Comparison of ENCODE assay signal across 1 cellular context in the genomic region with DNA sequence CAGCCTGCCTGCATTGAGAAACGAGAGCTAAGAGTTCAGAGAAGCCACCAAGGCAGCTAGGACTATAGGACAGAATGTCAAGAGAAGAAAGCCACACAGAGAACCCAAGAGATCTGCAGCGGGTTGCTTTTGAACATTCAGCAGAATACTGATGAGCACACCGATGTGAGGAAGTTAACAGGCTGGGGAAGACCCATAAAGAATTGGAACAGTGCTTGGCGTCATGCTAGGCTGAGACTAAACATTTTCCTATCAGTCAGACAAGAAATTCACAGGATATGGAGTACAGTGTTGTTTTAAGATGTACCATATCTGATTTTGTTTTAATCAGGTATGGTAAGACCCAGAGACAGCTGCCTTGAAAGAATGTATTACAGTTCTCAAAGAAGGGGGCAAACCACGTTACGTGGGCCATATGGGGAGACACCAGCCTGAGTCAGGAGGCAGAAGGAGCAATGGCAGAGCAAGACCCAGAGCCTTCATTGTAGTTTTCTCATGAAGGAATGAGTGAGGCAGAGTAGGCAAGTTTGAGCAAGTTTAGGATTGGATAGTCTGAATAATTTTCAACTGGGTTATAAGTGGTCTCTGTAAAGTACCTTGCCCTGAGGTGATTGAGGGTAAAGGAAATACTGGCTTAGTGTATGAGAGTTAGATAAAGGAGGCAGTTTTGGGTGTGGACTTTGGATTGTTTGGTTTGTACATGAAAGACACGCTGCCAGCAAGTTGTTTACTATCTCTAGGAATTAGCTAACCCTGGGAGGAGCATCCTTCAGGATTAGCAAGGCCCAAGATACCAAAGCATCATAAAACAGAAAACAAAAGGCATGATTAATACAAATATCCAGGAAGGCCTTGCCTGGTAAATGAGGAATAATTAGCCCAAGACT.
TF ChIP-seq lines count a peak whose summit lies in the region.

No MANE protein-coding gene starts in this region.

TF ChIP-seq in HepG2, 621 proteins besides CTCF, POLR2A, EP300 and RAD21 (continued from another document and continues in another):
- TF ChIP-seq, protein P1, sequence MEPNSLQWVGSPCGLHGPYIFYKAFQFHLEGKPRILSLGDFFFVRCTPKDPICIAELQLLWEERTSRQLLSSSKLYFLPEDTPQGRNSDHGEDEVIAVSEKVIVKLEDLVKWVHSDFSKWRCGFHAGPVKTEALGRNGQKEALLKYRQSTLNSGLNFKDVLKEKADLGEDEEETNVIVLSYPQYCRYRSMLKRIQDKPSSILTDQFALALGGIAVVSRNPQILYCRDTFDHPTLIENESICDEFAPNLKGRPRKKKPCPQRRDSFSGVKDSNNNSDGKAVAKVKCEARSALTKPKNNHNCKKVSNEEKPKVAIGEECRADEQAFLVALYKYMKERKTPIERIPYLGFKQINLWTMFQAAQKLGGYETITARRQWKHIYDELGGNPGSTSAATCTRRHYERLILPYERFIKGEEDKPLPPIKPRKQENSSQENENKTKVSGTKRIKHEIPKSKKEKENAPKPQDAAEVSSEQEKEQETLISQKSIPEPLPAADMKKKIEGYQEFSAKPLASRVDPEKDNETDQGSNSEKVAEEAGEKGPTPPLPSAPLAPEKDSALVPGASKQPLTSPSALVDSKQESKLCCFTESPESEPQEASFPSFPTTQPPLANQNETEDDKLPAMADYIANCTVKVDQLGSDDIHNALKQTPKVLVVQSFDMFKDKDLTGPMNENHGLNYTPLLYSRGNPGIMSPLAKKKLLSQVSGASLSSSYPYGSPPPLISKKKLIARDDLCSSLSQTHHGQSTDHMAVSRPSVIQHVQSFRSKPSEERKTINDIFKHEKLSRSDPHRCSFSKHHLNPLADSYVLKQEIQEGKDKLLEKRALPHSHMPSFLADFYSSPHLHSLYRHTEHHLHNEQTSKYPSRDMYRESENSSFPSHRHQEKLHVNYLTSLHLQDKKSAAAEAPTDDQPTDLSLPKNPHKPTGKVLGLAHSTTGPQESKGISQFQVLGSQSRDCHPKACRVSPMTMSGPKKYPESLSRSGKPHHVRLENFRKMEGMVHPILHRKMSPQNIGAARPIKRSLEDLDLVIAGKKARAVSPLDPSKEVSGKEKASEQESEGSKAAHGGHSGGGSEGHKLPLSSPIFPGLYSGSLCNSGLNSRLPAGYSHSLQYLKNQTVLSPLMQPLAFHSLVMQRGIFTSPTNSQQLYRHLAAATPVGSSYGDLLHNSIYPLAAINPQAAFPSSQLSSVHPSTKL (CRISPR knock-in tag; IDR thresholded peaks at IDR 0.05), result peak; percentile 98
- TF ChIP-seq, protein P2, sequence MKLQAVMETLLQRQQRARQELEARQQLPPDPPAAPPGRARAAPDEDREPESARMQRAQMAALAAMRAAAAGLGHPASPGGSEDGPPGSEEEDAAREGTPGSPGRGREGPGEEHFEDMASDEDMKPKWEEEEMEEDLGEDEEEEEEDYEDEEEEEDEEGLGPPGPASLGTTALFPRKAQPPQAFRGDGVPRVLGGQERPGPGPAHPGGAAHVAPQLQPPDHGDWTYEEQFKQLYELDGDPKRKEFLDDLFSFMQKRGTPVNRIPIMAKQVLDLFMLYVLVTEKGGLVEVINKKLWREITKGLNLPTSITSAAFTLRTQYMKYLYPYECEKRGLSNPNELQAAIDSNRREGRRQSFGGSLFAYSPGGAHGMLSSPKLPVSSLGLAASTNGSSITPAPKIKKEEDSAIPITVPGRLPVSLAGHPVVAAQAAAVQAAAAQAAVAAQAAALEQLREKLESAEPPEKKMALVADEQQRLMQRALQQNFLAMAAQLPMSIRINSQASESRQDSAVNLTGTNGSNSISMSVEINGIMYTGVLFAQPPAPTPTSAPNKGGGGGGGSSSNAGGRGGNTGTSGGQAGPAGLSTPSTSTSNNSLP (IDR thresholded peaks at IDR 0.05; ENCODE audit: low read depth, low read length), result peak; percentile 79
- TF ChIP-seq ZC3H13 (CRISPR knock-in tag; IDR thresholded peaks at IDR 0.05) (no peak), KDM2A (CRISPR knock-in tag; IDR thresholded peaks at IDR 0.05; ENCODE audit: borderline replicate concordance, low read depth) (no peak), BHLHE40 (IDR thresholded peaks at IDR 0.05; ENCODE audit: low read length) (no peak), PCBP1 (IDR thresholded peaks at IDR 0.05; ENCODE audit: borderline replicate concordance, low read depth, low read length) (no peak), ZNF75D (CRISPR knock-in tag; IDR thresholded peaks at IDR 0.05; ENCODE audit: borderline replicate concordance) (no peak), HOXA7 (CRISPR knock-in tag; IDR thresholded peaks at IDR 0.05) (no peak), ZNF180 (CRISPR knock-in tag; IDR thresholded peaks at IDR 0.05; ENCODE audit: borderline replicate concordance, low read depth) (no peak), ZNF788 (CRISPR knock-in tag; IDR thresholded peaks at IDR 0.05; ENCODE audit: borderline replicate concordance) (no peak), SRF (IDR thresholded peaks at IDR 0.05; ENCODE audit: low read depth, low read length) (no peak), ZNF331 (CRISPR knock-in tag; IDR thresholded peaks at IDR 0.05) (peak; percentile 85; the same call in 1 of the 2 replicates), GATAD2A (CRISPR knock-in tag; IDR thresholded peaks at IDR 0.05) (peak; percentile 97), ISL2 (CRISPR knock-in tag; IDR thresholded peaks at IDR 0.05) (peak; percentile 96), NPAS2 (CRISPR knock-in tag; IDR thresholded peaks at IDR 0.05; ENCODE audit: borderline replicate concordance) (no peak), STAG1 (CRISPR knock-in tag; IDR thresholded peaks at IDR 0.05) (no peak), ZNF44 (CRISPR knock-in tag; IDR thresholded peaks at IDR 0.05) (no peak), DR1 (CRISPR knock-in tag; IDR thresholded peaks at IDR 0.05) (no peak), IRF2 (CRISPR knock-in tag; IDR thresholded peaks at IDR 0.05) (peak; percentile 70), PRPF4 (IDR thresholded peaks at IDR 0.05; ENCODE audit: low read depth, low read length, poor library complexity, severe bottlenecking) (no peak), TCF7L2 (IDR thresholded peaks at IDR 0.05; ENCODE audit: low read depth, low read length) (peak; percentile 82), ZNF563 (CRISPR knock-in tag; IDR thresholded peaks at IDR 0.05) (no peak), MYNN (CRISPR knock-in tag; IDR thresholded peaks at IDR 0.05; ENCODE audit: low read depth) (no peak), ZNF446 (CRISPR knock-in tag; IDR thresholded peaks at IDR 0.05) (no peak), ZNF607 (CRISPR knock-in tag; IDR thresholded peaks at IDR 0.05; ENCODE audit: borderline replicate concordance) (no peak)
- TF ChIP-seq, protein P3, sequence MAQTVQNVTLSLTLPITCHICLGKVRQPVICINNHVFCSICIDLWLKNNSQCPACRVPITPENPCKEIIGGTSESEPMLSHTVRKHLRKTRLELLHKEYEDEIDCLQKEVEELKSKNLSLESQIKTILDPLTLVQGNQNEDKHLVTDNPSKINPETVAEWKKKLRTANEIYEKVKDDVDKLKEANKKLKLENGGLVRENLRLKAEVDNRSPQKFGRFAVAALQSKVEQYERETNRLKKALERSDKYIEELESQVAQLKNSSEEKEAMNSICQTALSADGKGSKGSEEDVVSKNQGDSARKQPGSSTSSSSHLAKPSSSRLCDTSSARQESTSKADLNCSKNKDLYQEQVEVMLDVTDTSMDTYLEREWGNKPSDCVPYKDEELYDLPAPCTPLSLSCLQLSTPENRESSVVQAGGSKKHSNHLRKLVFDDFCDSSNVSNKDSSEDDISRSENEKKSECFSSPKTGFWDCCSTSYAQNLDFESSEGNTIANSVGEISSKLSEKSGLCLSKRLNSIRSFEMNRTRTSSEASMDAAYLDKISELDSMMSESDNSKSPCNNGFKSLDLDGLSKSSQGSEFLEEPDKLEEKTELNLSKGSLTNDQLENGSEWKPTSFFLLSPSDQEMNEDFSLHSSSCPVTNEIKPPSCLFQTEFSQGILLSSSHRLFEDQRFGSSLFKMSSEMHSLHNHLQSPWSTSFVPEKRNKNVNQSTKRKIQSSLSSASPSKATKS (CRISPR knock-in tag; IDR thresholded peaks at IDR 0.05), result no peak
- TF ChIP-seq, protein P4, sequence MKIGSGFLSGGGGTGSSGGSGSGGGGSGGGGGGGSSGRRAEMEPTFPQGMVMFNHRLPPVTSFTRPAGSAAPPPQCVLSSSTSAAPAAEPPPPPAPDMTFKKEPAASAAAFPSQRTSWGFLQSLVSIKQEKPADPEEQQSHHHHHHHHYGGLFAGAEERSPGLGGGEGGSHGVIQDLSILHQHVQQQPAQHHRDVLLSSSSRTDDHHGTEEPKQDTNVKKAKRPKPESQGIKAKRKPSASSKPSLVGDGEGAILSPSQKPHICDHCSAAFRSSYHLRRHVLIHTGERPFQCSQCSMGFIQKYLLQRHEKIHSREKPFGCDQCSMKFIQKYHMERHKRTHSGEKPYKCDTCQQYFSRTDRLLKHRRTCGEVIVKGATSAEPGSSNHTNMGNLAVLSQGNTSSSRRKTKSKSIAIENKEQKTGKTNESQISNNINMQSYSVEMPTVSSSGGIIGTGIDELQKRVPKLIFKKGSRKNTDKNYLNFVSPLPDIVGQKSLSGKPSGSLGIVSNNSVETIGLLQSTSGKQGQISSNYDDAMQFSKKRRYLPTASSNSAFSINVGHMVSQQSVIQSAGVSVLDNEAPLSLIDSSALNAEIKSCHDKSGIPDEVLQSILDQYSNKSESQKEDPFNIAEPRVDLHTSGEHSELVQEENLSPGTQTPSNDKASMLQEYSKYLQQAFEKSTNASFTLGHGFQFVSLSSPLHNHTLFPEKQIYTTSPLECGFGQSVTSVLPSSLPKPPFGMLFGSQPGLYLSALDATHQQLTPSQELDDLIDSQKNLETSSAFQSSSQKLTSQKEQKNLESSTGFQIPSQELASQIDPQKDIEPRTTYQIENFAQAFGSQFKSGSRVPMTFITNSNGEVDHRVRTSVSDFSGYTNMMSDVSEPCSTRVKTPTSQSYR (CRISPR knock-in tag; IDR thresholded peaks at IDR 0.05; ENCODE audit: borderline replicate concordance), result peak; percentile 46; the same call in 1 of the 2 replicates
- TF ChIP-seq, protein P5, sequence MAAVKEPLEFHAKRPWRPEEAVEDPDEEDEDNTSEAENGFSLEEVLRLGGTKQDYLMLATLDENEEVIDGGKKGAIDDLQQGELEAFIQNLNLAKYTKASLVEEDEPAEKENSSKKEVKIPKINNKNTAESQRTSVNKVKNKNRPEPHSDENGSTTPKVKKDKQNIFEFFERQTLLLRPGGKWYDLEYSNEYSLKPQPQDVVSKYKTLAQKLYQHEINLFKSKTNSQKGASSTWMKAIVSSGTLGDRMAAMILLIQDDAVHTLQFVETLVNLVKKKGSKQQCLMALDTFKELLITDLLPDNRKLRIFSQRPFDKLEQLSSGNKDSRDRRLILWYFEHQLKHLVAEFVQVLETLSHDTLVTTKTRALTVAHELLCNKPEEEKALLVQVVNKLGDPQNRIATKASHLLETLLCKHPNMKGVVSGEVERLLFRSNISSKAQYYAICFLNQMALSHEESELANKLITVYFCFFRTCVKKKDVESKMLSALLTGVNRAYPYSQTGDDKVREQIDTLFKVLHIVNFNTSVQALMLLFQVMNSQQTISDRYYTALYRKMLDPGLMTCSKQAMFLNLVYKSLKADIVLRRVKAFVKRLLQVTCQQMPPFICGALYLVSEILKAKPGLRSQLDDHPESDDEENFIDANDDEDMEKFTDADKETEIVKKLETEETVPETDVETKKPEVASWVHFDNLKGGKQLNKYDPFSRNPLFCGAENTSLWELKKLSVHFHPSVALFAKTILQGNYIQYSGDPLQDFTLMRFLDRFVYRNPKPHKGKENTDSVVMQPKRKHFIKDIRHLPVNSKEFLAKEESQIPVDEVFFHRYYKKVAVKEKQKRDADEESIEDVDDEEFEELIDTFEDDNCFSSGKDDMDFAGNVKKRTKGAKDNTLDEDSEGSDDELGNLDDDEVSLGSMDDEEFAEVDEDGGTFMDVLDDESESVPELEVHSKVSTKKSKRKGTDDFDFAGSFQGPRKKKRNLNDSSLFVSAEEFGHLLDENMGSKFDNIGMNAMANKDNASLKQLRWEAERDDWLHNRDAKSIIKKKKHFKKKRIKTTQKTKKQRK (IDR thresholded peaks at IDR 0.05; ENCODE audit: low read length), result no peak
- TF ChIP-seq, protein P6, sequence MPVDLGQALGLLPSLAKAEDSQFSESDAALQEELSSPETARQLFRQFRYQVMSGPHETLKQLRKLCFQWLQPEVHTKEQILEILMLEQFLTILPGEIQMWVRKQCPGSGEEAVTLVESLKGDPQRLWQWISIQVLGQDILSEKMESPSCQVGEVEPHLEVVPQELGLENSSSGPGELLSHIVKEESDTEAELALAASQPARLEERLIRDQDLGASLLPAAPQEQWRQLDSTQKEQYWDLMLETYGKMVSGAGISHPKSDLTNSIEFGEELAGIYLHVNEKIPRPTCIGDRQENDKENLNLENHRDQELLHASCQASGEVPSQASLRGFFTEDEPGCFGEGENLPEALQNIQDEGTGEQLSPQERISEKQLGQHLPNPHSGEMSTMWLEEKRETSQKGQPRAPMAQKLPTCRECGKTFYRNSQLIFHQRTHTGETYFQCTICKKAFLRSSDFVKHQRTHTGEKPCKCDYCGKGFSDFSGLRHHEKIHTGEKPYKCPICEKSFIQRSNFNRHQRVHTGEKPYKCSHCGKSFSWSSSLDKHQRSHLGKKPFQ (CRISPR knock-in tag; IDR thresholded peaks at IDR 0.05; ENCODE audit: insufficient replicate concordance), result no peak
- TF ChIP-seq, protein P7, sequence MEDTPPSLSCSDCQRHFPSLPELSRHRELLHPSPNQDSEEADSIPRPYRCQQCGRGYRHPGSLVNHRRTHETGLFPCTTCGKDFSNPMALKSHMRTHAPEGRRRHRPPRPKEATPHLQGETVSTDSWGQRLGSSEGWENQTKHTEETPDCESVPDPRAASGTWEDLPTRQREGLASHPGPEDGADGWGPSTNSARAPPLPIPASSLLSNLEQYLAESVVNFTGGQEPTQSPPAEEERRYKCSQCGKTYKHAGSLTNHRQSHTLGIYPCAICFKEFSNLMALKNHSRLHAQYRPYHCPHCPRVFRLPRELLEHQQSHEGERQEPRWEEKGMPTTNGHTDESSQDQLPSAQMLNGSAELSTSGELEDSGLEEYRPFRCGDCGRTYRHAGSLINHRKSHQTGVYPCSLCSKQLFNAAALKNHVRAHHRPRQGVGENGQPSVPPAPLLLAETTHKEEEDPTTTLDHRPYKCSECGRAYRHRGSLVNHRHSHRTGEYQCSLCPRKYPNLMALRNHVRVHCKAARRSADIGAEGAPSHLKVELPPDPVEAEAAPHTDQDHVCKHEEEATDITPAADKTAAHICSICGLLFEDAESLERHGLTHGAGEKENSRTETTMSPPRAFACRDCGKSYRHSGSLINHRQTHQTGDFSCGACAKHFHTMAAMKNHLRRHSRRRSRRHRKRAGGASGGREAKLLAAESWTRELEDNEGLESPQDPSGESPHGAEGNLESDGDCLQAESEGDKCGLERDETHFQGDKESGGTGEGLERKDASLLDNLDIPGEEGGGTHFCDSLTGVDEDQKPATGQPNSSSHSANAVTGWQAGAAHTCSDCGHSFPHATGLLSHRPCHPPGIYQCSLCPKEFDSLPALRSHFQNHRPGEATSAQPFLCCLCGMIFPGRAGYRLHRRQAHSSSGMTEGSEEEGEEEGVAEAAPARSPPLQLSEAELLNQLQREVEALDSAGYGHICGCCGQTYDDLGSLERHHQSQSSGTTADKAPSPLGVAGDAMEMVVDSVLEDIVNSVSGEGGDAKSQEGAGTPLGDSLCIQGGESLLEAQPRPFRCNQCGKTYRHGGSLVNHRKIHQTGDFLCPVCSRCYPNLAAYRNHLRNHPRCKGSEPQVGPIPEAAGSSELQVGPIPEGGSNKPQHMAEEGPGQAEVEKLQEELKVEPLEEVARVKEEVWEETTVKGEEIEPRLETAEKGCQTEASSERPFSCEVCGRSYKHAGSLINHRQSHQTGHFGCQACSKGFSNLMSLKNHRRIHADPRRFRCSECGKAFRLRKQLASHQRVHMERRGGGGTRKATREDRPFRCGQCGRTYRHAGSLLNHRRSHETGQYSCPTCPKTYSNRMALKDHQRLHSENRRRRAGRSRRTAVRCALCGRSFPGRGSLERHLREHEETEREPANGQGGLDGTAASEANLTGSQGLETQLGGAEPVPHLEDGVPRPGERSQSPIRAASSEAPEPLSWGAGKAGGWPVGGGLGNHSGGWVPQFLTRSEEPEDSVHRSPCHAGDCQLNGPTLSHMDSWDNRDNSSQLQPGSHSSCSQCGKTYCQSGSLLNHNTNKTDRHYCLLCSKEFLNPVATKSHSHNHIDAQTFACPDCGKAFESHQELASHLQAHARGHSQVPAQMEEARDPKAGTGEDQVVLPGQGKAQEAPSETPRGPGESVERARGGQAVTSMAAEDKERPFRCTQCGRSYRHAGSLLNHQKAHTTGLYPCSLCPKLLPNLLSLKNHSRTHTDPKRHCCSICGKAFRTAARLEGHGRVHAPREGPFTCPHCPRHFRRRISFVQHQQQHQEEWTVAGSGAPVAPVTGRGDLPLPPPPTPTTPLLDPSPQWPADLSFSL (CRISPR knock-in tag; IDR thresholded peaks at IDR 0.05), result no peak
